ENCODE assay signal across 1 cellular context in the genomic region with DNA sequence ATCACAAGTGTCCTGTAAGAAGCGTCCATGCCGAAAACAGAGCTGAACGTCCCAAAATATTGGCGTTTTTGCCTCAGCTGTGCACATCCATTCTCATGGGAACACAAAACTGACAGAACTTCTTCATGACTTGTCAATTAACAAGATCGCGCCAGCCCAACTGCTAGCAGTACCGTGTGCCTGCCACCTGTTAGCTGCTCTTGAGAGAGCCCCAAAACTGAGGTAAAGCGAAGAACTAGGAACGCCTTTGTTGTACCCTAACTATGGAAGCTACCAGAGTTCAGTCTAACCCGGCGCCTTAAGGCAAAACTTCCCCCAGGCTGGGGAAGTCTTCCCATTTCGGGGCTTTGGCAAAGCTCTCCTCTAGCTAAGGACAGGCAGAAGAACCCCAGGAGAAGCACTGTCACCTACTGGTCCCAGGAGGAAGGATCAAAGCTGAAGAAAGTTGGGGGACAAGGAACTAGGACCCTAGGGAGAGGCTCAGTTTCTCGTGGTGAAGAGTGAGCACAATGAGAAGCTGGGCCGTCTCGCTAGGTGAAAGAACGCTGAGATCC.
TF ChIP-seq lines count a peak whose summit lies in the region.

No MANE protein-coding gene starts in this region.

TF ChIP-seq in HepG2, 621 proteins besides CTCF, POLR2A, EP300 and RAD21 (continued from another document):
- TF ChIP-seq, protein P1, sequence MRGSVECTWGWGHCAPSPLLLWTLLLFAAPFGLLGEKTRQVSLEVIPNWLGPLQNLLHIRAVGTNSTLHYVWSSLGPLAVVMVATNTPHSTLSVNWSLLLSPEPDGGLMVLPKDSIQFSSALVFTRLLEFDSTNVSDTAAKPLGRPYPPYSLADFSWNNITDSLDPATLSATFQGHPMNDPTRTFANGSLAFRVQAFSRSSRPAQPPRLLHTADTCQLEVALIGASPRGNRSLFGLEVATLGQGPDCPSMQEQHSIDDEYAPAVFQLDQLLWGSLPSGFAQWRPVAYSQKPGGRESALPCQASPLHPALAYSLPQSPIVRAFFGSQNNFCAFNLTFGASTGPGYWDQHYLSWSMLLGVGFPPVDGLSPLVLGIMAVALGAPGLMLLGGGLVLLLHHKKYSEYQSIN (CRISPR knock-in tag; IDR thresholded peaks at IDR 0.05; ENCODE audit: borderline replicate concordance) = no peak
- TF ChIP-seq ZNF572 (CRISPR knock-in tag; IDR thresholded peaks at IDR 0.05) = peak; percentile 14; the same call in 1 of the 2 replicates
- TF ChIP-seq ZNF556 (CRISPR knock-in tag; IDR thresholded peaks at IDR 0.05; ENCODE audit: borderline replicate concordance) = 0 out of 2 replicates have a peak, but pooled peaks have one; percentile 33
- peak; percentile 18 for TF ChIP-seq XRCC5 (optimal IDR thresholded peaks at IDR 0.05; ENCODE audit: low read length)
- 0 out of 2 replicates have a peak, but pooled peaks have one; percentile 51 for TF ChIP-seq ZNF44 (CRISPR knock-in tag; IDR thresholded peaks at IDR 0.05)
- TF ChIP-seq ZNF335 (CRISPR knock-in tag; IDR thresholded peaks at IDR 0.05) = no peak
- no peak; the same call in 1 of the 2 replicates for TF ChIP-seq ZNF205 (CRISPR knock-in tag; IDR thresholded peaks at IDR 0.05)
- TF ChIP-seq SIN3A (IDR thresholded peaks at IDR 0.05; ENCODE audit: borderline replicate concordance, low read depth, low read length) = 0 out of 2 replicates have a peak, but pooled peaks have one; percentile 27
- no peak for TF ChIP-seq SIN3B (IDR thresholded peaks at IDR 0.05; ENCODE audit: low read length)
- TF ChIP-seq, protein P2, sequence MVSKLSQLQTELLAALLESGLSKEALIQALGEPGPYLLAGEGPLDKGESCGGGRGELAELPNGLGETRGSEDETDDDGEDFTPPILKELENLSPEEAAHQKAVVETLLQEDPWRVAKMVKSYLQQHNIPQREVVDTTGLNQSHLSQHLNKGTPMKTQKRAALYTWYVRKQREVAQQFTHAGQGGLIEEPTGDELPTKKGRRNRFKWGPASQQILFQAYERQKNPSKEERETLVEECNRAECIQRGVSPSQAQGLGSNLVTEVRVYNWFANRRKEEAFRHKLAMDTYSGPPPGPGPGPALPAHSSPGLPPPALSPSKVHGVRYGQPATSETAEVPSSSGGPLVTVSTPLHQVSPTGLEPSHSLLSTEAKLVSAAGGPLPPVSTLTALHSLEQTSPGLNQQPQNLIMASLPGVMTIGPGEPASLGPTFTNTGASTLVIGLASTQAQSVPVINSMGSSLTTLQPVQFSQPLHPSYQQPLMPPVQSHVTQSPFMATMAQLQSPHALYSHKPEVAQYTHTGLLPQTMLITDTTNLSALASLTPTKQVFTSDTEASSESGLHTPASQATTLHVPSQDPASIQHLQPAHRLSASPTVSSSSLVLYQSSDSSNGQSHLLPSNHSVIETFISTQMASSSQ (IDR thresholded peaks at IDR 0.05; ENCODE audit: low read depth) = no peak
- TF ChIP-seq, protein P2 (CRISPR knock-in tag; IDR thresholded peaks at IDR 0.05; ENCODE audit: borderline replicate concordance) = 0 out of 2 replicates have a peak, but pooled peaks have one; percentile 4
- TF ChIP-seq CHCHD3 (CRISPR knock-in tag; IDR thresholded peaks at IDR 0.05) = 0 out of 2 replicates have a peak, but pooled peaks have one; percentile 22
- TF ChIP-seq ZNF557 (CRISPR knock-in tag; IDR thresholded peaks at IDR 0.05) = 0 out of 2 replicates have a peak, but pooled peaks have one; percentile 24
- 0 out of 2 replicates have a peak, but pooled peaks have one; percentile 36 for TF ChIP-seq ZNF33B (CRISPR knock-in tag; IDR thresholded peaks at IDR 0.05)
- TF ChIP-seq STAG1 (CRISPR knock-in tag; IDR thresholded peaks at IDR 0.05) = peak; percentile 16
- 0 out of 2 replicates have a peak, but pooled peaks have one; percentile 7 for TF ChIP-seq RFXAP (CRISPR knock-in tag; IDR thresholded peaks at IDR 0.05; ENCODE audit: borderline replicate concordance)
